In the genomic region with DNA sequence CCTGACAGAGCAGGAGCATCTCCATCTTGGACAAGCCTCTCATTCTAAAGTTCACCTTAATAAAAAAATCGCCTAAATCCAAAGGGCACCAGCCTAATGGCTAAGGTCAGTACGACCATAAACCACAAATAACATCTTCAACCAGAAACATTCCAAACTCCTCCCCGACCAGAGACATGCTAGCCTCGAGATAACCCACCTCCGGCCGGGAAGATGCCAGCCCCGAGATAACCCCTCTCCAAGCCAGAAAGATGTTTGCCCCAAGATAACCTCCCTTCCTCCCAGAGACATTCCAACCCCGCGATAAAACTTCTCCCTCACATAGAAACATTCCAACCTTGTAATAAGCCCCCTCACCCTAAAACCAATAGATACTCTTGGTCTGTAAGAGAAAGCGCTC, we compare ENCODE assay signal across 23 cellular contexts.
DNase-seq lines count a peak whose midpoint lies in the region; ATAC-seq and TF ChIP-seq lines count a peak whose summit lies in the region.
"Had no signal": no experiment of that assay in that cellular context is flagged by ENCODE, and none has a peak within 500 bp of the region (broad histone marks: within the 10 kb centered on the region; RNA-seq: fewer than 3 reads in every experiment).

No MANE protein-coding gene starts in this region.

- no peaks in the 10 kb centered on the region for H3K36me3 ChIP-seq in HUES48 (ENCODE audit: control insufficient read depth, insufficient read depth, low read length)
- H3K36me3 ChIP-seq in endodermal cell (ENCODE audit: control insufficient read depth, insufficient read depth, low read length): no peaks in the 10 kb centered on the region
- H3K36me3 ChIP-seq: BLaER1 had no signal

- H3K27ac ChIP-seq in 22Rv1: peak overlapping the region; percentile 62
- peak overlapping the region; percentile 58 for H3K27ac ChIP-seq in HUES48 (ENCODE audit: low read depth, low read length)
- no peak overlapping the region for H3K27ac ChIP-seq in endodermal cell (ENCODE audit: low read depth, low read length)
- H3K27ac ChIP-seq: BLaER1, KMS-11 had no signal

- DNase-seq in endodermal cell (no peak), mesothelial cell of epicardium (ENCODE audit: low spot score in 2 of 2, unreplicated experiment in 2 of 2) (no peak), NCI-H2081 treated with DMSO at 0.1 percent for 48 hours (lab: John Stamatoyannopoulos, UW) (no peak), CD1c-positive myeloid dendritic cell (ENCODE audit: extremely low spot score) (no peak)
- DNase-seq in activated CD4-positive, alpha-beta T cell treated with anti-CD3 and anti-CD28 coated beads, Interleukin-2, amount 10 ng/mL, durations not matched to agents 7 days and 5 days: no peak
- DNase-seq: CD4-positive, alpha-beta memory T cell; DMS 273 treated with DMSO at 0.1 percent for 48 hours; DMS79; EL; GF-D8; IMR-90; NCI-H187; NCI-H446; NCI-H524 treated with DMSO at 0.1 percent for 48 hours; NCI-H774; PC-3; SW 1271 had no signal

- H3K27ac Mint-ChIP-seq in endodermal cell: no peak overlapping the region
- peak overlapping the region; percentile 83 for H3K27ac Mint-ChIP-seq in mesothelial cell of epicardium
- H3K27ac Mint-ChIP-seq in activated CD4-positive, alpha-beta T cell treated with anti-CD3 and anti-CD28 coated beads, Interleukin-2, amount 10 ng/mL, durations not matched to agents 7 days and 5 days: no peak overlapping the region
- H3K27ac Mint-ChIP-seq: CD4-positive, alpha-beta memory T cell had no signal

- WGBS in endodermal cell (ENCODE audit: insufficient coverage in 1 of 2, insufficient read length in 1 of 2), 2 experiments: 89 to 90% methylated on average over 2 to 10 of the region's 10 CpGs

- H3K4me3 Mint-ChIP-seq in endodermal cell (no peak overlapping the region), mesothelial cell of epicardium (peak overlapping the region; percentile 27)
- no peak overlapping the region for H3K4me3 Mint-ChIP-seq in activated CD4-positive, alpha-beta T cell treated with anti-CD3 and anti-CD28 coated beads, Interleukin-2, amount 10 ng/mL, durations not matched to agents 7 days and 5 days
- H3K4me3 Mint-ChIP-seq: CD4-positive, alpha-beta memory T cell had no signal

- H3K4me1 Mint-ChIP-seq in endodermal cell (peaks cover 18% of the 10 kb centered on the region), mesothelial cell of epicardium (peaks cover 35% of the 10 kb centered on the region)
- no peaks in the 10 kb centered on the region for H3K4me1 Mint-ChIP-seq in activated CD4-positive, alpha-beta T cell treated with anti-CD3 and anti-CD28 coated beads, Interleukin-2, amount 10 ng/mL, durations not matched to agents 7 days and 5 days
- H3K4me1 Mint-ChIP-seq: CD4-positive, alpha-beta memory T cell had no signal

- POLR2A ChIA-PET in activated CD4-positive, alpha-beta T cell treated with anti-CD3 and anti-CD28 coated beads, Interleukin-2, amount 10 ng/mL, durations not matched to agents 7 days and 5 days (lab: Charles Lee): no interaction called here

- no peaks in the 10 kb centered on the region for H3K27me3 ChIP-seq in HUES48 (ENCODE audit: control insufficient read depth, insufficient read depth, low read length)
- H3K27me3 ChIP-seq in endodermal cell (ENCODE audit: control insufficient read depth, insufficient read depth, low read length, poor library complexity, severe bottlenecking): no peaks in the 10 kb centered on the region
- H3K27me3 ChIP-seq: BLaER1 had no signal

- TF ChIP-seq CTCF in 22Rv1 (IDR thresholded peaks at IDR 0.05) (no peak), endodermal cell (conservative IDR thresholded peaks at IDR 0.05) (no peak), mesothelial cell of epicardium (IDR thresholded peaks at IDR 0.05; ENCODE audit: unreplicated experiment) (no peak)

- CTCF ChIA-PET in activated CD4-positive, alpha-beta T cell treated with anti-CD3 and anti-CD28 coated beads, Interleukin-2, amount 10 ng/mL, durations not matched to agents 7 days and 5 days (lab: Charles Lee): no interaction called here

- H3K4me3 ChIP-seq in HUES48 (ENCODE audit: low read depth, low read length): no peak overlapping the region
- H3K4me3 ChIP-seq in endodermal cell (ENCODE audit: low read length): peak overlapping the region; percentile 47
- H3K4me3 ChIP-seq: BLaER1 had no signal

- H3K9me3 ChIP-seq in HUES48 (ENCODE audit: control insufficient read depth, insufficient read depth, low read length) (no peaks in the 10 kb centered on the region), endodermal cell (ENCODE audit: control insufficient read depth, low read length) (peaks cover 37% of the 10 kb centered on the region)
- H3K9me3 ChIP-seq: BLaER1, SK-N-SH had no signal

- peaks cover 2% of the 10 kb centered on the region for H3K36me3 Mint-ChIP-seq in endodermal cell (ENCODE audit: low read depth)
- H3K36me3 Mint-ChIP-seq in mesothelial cell of epicardium: peaks cover 2% of the 10 kb centered on the region
- no peaks in the 10 kb centered on the region for H3K36me3 Mint-ChIP-seq in activated CD4-positive, alpha-beta T cell treated with anti-CD3 and anti-CD28 coated beads, Interleukin-2, amount 10 ng/mL, durations not matched to agents 7 days and 5 days (ENCODE audit: low read depth)
- H3K36me3 Mint-ChIP-seq: CD4-positive, alpha-beta memory T cell had no signal

- no peak for ATAC-seq in HG03095 (IDR thresholded peaks at IDR 0.05; ENCODE audit: unreplicated experiment)
- ATAC-seq: PC-3 had no signal

- H3K4me1 ChIP-seq in HUES48 (ENCODE audit: control insufficient read depth, insufficient read depth, low read length): peaks cover 7% of the 10 kb centered on the region
- H3K4me1 ChIP-seq in endodermal cell (ENCODE audit: control insufficient read depth, insufficient read depth, low read length): no peaks in the 10 kb centered on the region
- H3K4me1 ChIP-seq: BLaER1 had no signal

- H3K9me3 Mint-ChIP-seq in endodermal cell (peaks cover 15% of the 10 kb centered on the region), mesothelial cell of epicardium (peaks cover 8% of the 10 kb centered on the region)
- no peaks in the 10 kb centered on the region for H3K9me3 Mint-ChIP-seq in activated CD4-positive, alpha-beta T cell treated with anti-CD3 and anti-CD28 coated beads, Interleukin-2, amount 10 ng/mL, durations not matched to agents 7 days and 5 days

- H3K9ac ChIP-seq in HUES48 (ENCODE audit: low read depth, low read length) (no peak overlapping the region), endodermal cell (ENCODE audit: extremely low read depth, low read length, poor library complexity, severe bottlenecking) (no peak overlapping the region)
- H3K9ac ChIP-seq: BLaER1, KMS-11, SK-N-SH had no signal

- no peaks in the 10 kb centered on the region for H3K27me3 Mint-ChIP-seq in endodermal cell (ENCODE audit: insufficient read depth)
- H3K27me3 Mint-ChIP-seq in mesothelial cell of epicardium (ENCODE audit: low read depth): no peaks in the 10 kb centered on the region
- no peaks in the 10 kb centered on the region for H3K27me3 Mint-ChIP-seq in activated CD4-positive, alpha-beta T cell treated with anti-CD3 and anti-CD28 coated beads, Interleukin-2, amount 10 ng/mL, durations not matched to agents 7 days and 5 days
